ENCODE assay signal across 1 cellular context in the genomic region with DNA sequence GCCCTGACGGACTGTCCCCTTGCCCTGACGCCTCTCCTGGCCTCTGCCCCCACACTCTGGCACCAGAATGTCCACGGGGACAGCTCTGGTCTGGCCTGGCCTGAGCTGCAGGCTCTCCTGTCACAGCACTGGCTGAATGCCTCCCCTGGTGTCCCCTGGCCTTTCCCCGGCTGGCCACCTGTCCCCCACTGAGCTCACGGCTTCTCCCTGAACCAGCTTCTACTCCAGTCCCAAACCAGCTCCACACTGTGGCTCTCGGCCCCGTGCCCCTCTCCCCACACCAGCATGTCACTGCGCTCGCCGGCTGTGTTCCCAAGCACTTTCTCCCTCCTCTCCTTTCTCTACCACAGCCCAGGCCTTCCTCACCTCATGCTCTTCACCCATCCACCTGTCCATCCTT.
TF ChIP-seq lines count a peak whose summit lies in the region.

No MANE protein-coding gene starts in this region.

TF ChIP-seq in HepG2, 621 proteins besides CTCF, POLR2A, EP300 and RAD21:
- TF ChIP-seq SNAPC2 (CRISPR knock-in tag; IDR thresholded peaks at IDR 0.05), result no peak
